Comparison of ENCODE assay signal across 8 cellular contexts in the genomic region with DNA sequence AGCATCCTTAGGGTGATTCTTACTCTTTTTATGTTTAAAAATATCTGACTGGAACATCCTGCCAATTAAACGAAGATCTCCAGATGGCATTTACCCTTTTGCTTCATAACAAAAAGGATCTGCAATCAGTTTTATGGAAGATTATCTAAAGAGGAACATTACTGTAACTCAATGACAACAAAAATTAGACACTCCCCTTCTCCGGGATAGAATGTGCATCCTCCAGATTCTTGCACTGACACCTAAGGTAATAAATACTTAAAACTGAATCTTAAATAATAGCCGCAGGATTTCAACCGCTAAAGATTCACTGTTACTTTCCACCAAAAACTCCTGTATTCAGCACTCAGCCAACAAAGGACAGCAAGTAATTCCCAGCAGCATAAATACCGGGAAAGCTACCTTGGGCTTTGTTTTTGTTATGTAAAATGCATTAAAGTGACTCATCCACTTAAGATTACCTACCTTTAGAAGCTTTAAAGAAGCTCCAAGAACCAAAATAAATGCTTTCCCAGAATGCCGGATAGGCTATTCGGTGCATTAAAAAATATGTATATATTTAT.
DNase-seq lines count a peak whose midpoint lies in the region; ATAC-seq and TF ChIP-seq lines count a peak whose summit lies in the region.

No MANE protein-coding gene starts in this region.

- TF ChIP-seq CTCF in WI38 (IDR thresholded peaks at IDR 0.05; ENCODE audit: low read depth, low read length), result no peak
- TF ChIP-seq CTCF in tibial artery (IDR thresholded peaks at IDR 0.05), result no peak

- intact Hi-C loops in tibial artery (cut with DNase I; ENCODE audit: low total_unique reads), result no loop called here

- peaks cover 0 to 23% (median 7%) of the 10 kb centered on the region in 4 donors for H3K4me1 ChIP-seq in tibial artery

- H3K4me3 ChIP-seq in WI38 (ENCODE audit: low read depth, low read length) (peak overlapping the region; percentile 82), tibial artery (peak overlapping the region; percentile 95 to 99)

- H3K36me3 ChIP-seq in tibial artery, result no peaks in the 10 kb centered on the region

- H3K9me3 ChIP-seq in tibial artery, result no peaks in the 10 kb centered on the region

- no peak overlapping the region for H3K27ac ChIP-seq in tibial artery

- H3K27me3 ChIP-seq in tibial artery, result no peaks in the 10 kb centered on the region

- ATAC-seq in HG03469 (IDR thresholded peaks at IDR 0.05; ENCODE audit: unreplicated experiment), result no peak

- DNase-seq in SHP77 treated with DMSO at 0.1 percent for 48 hours (lab: John Stamatoyannopoulos, UW) (peak; percentile 23), SHP77 (lab: John Stamatoyannopoulos, UW) (no peak), iPS-NIHi7 (ENCODE audit: extremely low spot score) (peak; percentile 31), tibial artery (no peak), SKM-1 treated with dmso at 0.1 percent for 144 hours (lab: John Stamatoyannopoulos, UW; ENCODE audit: unreplicated experiment) (no peak)
- DNase-seq in stimulated activated CD4-positive, alpha-beta T cell treated with anti-CD3 and anti-CD28 coated beads, Interleukin-2, amount 100 ng/mL, for 24 hours, result no peak

Comparison
In these comparisons a context has a peak if more than half of its experiments do, and no peak if none do; other contexts are left out.
1. DNase-seq: peak in SHP77 treated with DMSO at 0.1 percent for 48 hours (single experiment) and iPS-NIHi7 (single experiment); none in SHP77 (0 of 2), tibial artery (0 of 2), stimulated activated CD4-positive, alpha-beta T cell treated with anti-CD3 and anti-CD28 coated beads, Interleukin-2, amount 100 ng/mL, for 24 hours (0 of 2) and SKM-1 treated with dmso at 0.1 percent for 144 hours (single experiment).